ENCODE assay signal across 8 cellular contexts in the genomic region with DNA sequence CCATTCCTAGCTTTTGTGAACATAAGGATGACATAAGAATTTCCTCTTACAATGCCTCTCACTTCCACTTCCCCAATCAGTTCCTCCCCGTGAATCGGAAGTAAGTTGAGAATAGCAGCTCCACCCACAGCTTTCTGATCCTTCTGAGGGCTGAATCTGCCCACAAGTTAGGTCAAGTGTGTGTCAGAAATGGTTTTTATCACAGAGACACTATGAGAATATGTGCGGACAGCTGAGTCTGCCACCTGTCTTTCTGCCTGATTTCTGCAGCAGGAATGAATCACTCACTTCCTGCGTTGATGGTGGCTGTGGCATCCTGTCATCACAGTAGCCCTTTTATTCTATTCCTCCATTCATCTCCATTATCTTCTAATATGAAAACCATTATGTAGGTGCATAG.
A peak's percentile ranks its signal among the peaks of the same experiment; 100 is the strongest.
DNase-seq lines count a peak whose midpoint lies in the region; ATAC-seq and TF ChIP-seq lines count a peak whose summit lies in the region.

No MANE protein-coding gene starts in this region.

- peak; percentile 96 for ATAC-seq in GM18502 (IDR thresholded peaks at IDR 0.05; ENCODE audit: poor library complexity, unreplicated experiment)
- peak; percentile 95 for ATAC-seq in HG02884 (IDR thresholded peaks at IDR 0.05; ENCODE audit: unreplicated experiment)

- DNase-seq in AG10803 (ENCODE audit: low read depth): no peak
- DNase-seq in NCI-H345 treated with DMSO at 0.1 percent for 48 hours (lab: John Stamatoyannopoulos, UW; ENCODE audit: unreplicated experiment): peak; percentile 47
- DNase-seq in central memory CD4-positive, alpha-beta T cell: peak; percentile 3
- peak; percentile 72 for DNase-seq in pons (ENCODE audit: low spot score)
- DNase-seq in occipital lobe (lab: John Stamatoyannopoulos, UW): no peak
- no peak for DNase-seq in T-helper 9 cell

- H3K4me3 ChIP-seq in AG10803 (ENCODE audit: low read length): no peak overlapping the region

- peak; percentile 27 for TF ChIP-seq CTCF in AG10803 (conservative IDR thresholded peaks at IDR 0.05; ENCODE audit: low read length)

Comparison
In these comparisons a context has a peak if more than half of its experiments do, and no peak if none do; other contexts are left out.
1. DNase-seq: peak in NCI-H345 treated with DMSO at 0.1 percent for 48 hours (single experiment), central memory CD4-positive, alpha-beta T cell (single experiment) and pons (single experiment); none in AG10803 (single experiment), occipital lobe (single experiment) and T-helper 9 cell (single experiment).